ENCODE assay signal across 24 cellular contexts in the genomic region with DNA sequence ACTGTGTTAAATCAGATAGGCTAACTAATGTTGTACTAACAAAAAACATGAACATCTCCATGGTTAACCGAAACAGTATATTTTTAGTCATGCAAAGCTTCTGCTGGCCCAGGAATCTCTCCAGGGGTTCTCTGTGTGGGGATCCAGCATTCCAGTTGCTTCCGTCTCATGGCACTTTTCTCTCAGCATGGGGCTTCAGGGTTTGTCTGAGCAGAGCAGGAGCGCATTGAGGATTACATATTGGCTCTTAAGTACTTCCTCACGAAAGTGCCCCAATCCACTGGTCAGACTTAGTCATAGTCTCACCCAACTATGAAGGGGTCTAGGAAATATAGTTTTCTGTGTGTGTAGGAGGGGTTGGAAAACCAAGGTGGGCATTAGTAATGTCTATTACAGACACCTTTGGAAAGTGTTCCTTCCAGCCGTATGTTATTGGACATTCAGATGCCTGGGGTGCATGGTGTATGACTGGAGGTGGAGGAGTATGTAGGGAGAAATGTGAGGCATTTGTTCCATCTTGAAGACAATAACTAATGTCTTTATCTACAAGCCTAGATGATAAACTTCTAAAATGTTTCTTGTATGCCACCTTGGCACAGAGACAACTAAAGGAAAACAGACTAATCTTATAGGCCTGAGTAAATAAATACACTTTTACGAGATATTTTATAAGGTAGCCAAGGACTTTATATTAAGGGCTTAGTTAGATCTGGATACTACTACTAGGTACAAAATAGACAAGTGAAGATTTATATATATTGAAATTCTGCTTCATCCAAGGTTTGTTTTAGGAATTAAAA.
DNase-seq lines count a peak whose midpoint lies in the region; ATAC-seq and TF ChIP-seq lines count a peak whose summit lies in the region.
"Had no signal": no experiment of that assay in that cellular context is flagged by ENCODE, and none has a peak within 500 bp of the region (broad histone marks: within the 10 kb centered on the region; RNA-seq: fewer than 3 reads in every experiment).

No MANE protein-coding gene starts in this region.

- H3K27me3 Mint-ChIP-seq in WTC11 (ENCODE audit: low read depth) (no peaks in the 10 kb centered on the region), glutamatergic neuron (ENCODE audit: unreplicated experiment) (no peaks in the 10 kb centered on the region), osteocyte (ENCODE audit: unreplicated experiment) (no peaks in the 10 kb centered on the region)
- H3K27me3 Mint-ChIP-seq: IgD-negative memory B cell had no signal

- H3K27ac Mint-ChIP-seq in WTC11 (no peak overlapping the region), glutamatergic neuron (ENCODE audit: unreplicated experiment) (no peak overlapping the region), osteocyte (ENCODE audit: unreplicated experiment) (no peak overlapping the region)
- H3K27ac Mint-ChIP-seq: activated CD4-positive, alpha-beta T cell treated with anti-CD3 and anti-CD28 coated beads, Interleukin-2, amount 10 ng/mL, durations not matched to agents 24 days and 14 days; CD4-positive, alpha-beta memory T cell; effector memory CD8-positive, alpha-beta T cell; IgD-negative memory B cell; stimulated activated naive CD8-positive, alpha-beta T cell treated with anti-CD3 and anti-CD28 coated beads, Interleukin-15, Interleukin-2, amounts not matched to agents 100 ng/mL and 50 ng/mL, for 24 hours had no signal

- intact Hi-C loops in Right ventricle myocardium superior (cut with DNase I): no loop called here

- ATAC-seq in WTC11: peak; percentile 66
- ATAC-seq in Right ventricle myocardium superior (ENCODE audit: poor library complexity): no peak
- ATAC-seq: effector memory CD8-positive, alpha-beta T cell; left lobe of liver; SK-N-SH treated with all-trans-retinoic acid at 6 μM for 48 hours had no signal

- H3K9me3 Mint-ChIP-seq in WTC11 (peaks cover 7% of the 10 kb centered on the region), glutamatergic neuron (ENCODE audit: unreplicated experiment) (no peaks in the 10 kb centered on the region), osteocyte (ENCODE audit: unreplicated experiment) (peaks cover 4% of the 10 kb centered on the region)
- H3K9me3 Mint-ChIP-seq: activated CD4-positive, alpha-beta T cell treated with anti-CD3 and anti-CD28 coated beads, Interleukin-2, amount 10 ng/mL, durations not matched to agents 24 days and 14 days; stimulated activated naive CD8-positive, alpha-beta T cell treated with anti-CD3 and anti-CD28 coated beads, Interleukin-15, Interleukin-2, amounts not matched to agents 100 ng/mL and 50 ng/mL, for 24 hours had no signal

- no peak overlapping the region for H3K4me3 Mint-ChIP-seq in WTC11
- no peak overlapping the region for H3K4me3 Mint-ChIP-seq in glutamatergic neuron (ENCODE audit: unreplicated experiment)
- no peak overlapping the region for H3K4me3 Mint-ChIP-seq in osteocyte (ENCODE audit: unreplicated experiment)
- H3K4me3 Mint-ChIP-seq: activated CD4-positive, alpha-beta T cell treated with anti-CD3 and anti-CD28 coated beads, Interleukin-2, amount 10 ng/mL, durations not matched to agents 24 days and 14 days; CD4-positive, alpha-beta memory T cell; effector memory CD8-positive, alpha-beta T cell; IgD-negative memory B cell; stimulated activated naive CD8-positive, alpha-beta T cell treated with anti-CD3 and anti-CD28 coated beads, Interleukin-15, Interleukin-2, amounts not matched to agents 100 ng/mL and 50 ng/mL, for 24 hours had no signal

- peaks cover 29% of the 10 kb centered on the region for H3K4me1 Mint-ChIP-seq in WTC11
- H3K4me1 Mint-ChIP-seq in glutamatergic neuron (ENCODE audit: low read depth, unreplicated experiment): peaks cover under 1% of the 10 kb centered on the region
- peaks cover 13% of the 10 kb centered on the region for H3K4me1 Mint-ChIP-seq in osteocyte (ENCODE audit: unreplicated experiment)
- H3K4me1 Mint-ChIP-seq: activated CD4-positive, alpha-beta T cell treated with anti-CD3 and anti-CD28 coated beads, Interleukin-2, amount 10 ng/mL, durations not matched to agents 24 days and 14 days; CD4-positive, alpha-beta memory T cell had no signal

- H3K36me3 Mint-ChIP-seq in WTC11 (peaks cover 6% of the 10 kb centered on the region), glutamatergic neuron (ENCODE audit: unreplicated experiment) (no peaks in the 10 kb centered on the region), osteocyte (ENCODE audit: unreplicated experiment) (peaks cover 2% of the 10 kb centered on the region)
- H3K36me3 Mint-ChIP-seq: CD4-positive, alpha-beta memory T cell had no signal

- POLR2A ChIA-PET in WTC11 (lab: Charles Lee): no interaction called here

- TF ChIP-seq CTCF in WTC11 (IDR thresholded peaks at IDR 0.05) (no peak), glutamatergic neuron (IDR thresholded peaks at IDR 0.05; ENCODE audit: partially characterized antibody, unreplicated experiment) (no peak), osteocyte (IDR thresholded peaks at IDR 0.05) (no peak)

- CTCF ChIA-PET in WTC11 (lab: Charles Lee): no interaction called here

- DNase-seq in A172 (ENCODE audit: low spot score) (peak; percentile 34), M059J (ENCODE audit: low read depth) (peak; percentile 31), WTC11 (ENCODE audit: low spot score) (no peak), iris pigment epithelial cell (ENCODE audit: low read depth) (peak; percentile 25), Right ventricle myocardium superior (no peak), NCI-H1092 (lab: John Stamatoyannopoulos, UW) (no peak), glutamatergic neuron (no peak), osteocyte (ENCODE audit: extremely low spot score, unreplicated experiment) (no peak)
- DNase-seq: activated CD4-positive, alpha-beta T cell treated with anti-CD3 and anti-CD28 coated beads, Interleukin-2, amount 10 ng/mL, durations not matched to agents 24 days and 14 days; activated naive CD4-positive, alpha-beta T cell; activated T-cell treated with anti-CD3 and anti-CD28 coated beads, Interleukin-2, amount 50 U/mL, for 1 hour; adrenal gland; AML-193; CD4-positive, alpha-beta memory T cell; DMS 273 treated with DMSO at 0.1 percent for 48 hours; effector memory CD8-positive, alpha-beta T cell; heart left ventricle; NCI-H2081; NCI-H748 treated with DMSO at 0.1 percent for 48 hours; T-helper 2 cell had no signal

TF ChIP-seq in WTC11, 78 proteins besides CTCF, POLR2A, EP300 and RAD21:
- peak; percentile 73 for TF ChIP-seq ZNF423 (CRISPR knock-in tag; IDR thresholded peaks at IDR 0.05)
- no peak for TF ChIP-seq EMX1 (CRISPR knock-in tag; IDR thresholded peaks at IDR 0.05)

Comparison
In these comparisons a context has a peak if more than half of its experiments do, and no peak if none do; other contexts are left out.
1. DNase-seq: peak in A172 (single experiment), M059J (single experiment) and iris pigment epithelial cell (single experiment); none in WTC11 (single experiment), Right ventricle myocardium superior (single experiment), NCI-H1092 (single experiment), glutamatergic neuron (single experiment) and osteocyte (single experiment).